Comparison of ENCODE assay signal across 8 cellular contexts in the genomic region with DNA sequence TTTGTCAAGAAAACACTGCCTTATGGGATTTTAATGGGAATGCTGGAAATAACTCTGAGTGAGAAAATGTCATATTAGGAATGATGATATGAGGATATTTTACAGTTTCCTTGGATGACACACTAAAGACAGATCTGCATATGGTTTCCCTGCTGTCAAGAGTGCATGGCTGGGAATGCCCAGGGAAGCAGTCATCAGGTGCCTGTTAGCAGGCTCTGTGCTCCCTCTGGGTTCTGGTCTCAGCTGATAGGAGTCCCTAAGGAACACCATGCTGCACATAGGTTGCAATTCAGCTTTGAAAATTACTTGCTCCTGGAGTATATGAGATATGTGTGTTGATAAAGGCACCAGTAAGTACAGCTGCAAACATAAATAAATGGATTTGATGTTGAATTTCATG.
"Had no signal": no experiment of that assay in that cellular context is flagged by ENCODE, and none has a peak within 500 bp of the region (broad histone marks: within the 10 kb centered on the region; RNA-seq: fewer than 3 reads in every experiment).

No MANE protein-coding gene starts in this region.

- H3K36me3 Mint-ChIP-seq: IgD-negative memory B cell had no signal

- H3K27me3 Mint-ChIP-seq: IgD-negative memory B cell had no signal

- H3K27ac Mint-ChIP-seq: HFFc6, IgD-negative memory B cell had no signal

- ATAC-seq: HCT116, HepG2 had no signal

- DNase-seq: GM23248, GOT3, H7, HFFc6, KBM-7 had no signal

- H3K9me3 Mint-ChIP-seq: IgD-negative memory B cell had no signal

- H3K4me3 Mint-ChIP-seq: HFFc6, IgD-negative memory B cell had no signal

- H3K4me1 Mint-ChIP-seq: IgD-negative memory B cell had no signal
